Comparison of ENCODE assay signal across 8 cellular contexts in the genomic region with DNA sequence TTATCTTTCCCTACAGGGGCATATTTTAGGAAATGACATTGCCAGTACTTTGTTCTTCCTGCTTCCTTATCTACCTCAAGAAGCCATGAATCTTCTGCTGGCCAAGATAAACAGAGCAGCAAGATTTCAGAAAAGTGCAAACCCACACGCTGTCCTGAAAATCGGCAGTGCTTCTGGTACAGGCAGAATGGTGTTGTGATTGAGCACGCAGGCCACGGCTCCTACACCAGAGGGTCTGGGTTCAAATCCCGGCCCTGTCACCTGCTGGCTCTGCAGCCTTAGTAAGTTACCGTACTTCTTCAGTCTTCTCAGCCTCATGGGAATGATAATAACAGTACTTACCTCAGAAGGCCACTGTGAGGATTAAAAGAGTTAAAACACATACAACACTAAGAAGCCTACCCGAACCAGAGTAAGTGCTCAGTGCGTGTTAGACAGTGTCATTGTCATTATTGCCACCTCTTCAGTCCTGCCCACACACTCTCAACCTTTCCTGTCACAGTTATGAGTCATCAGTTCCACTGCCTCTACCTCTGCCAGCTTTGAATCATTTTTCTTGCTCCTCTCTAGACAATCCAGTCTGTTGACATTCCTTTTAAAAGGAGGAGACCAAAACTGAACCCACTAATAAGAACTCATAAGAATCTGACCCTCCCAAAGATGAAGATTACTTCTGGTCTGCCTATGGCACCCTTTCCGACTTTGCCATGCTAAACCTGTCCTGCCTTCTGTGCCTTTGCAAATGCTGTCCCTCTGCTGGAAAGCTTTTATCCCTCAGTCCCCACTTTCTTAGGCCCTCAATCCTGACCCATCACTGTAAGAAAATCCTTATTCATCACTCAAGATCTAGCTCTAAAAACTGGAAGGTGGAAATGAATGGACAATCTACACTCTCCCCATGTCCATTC. TPM values are rescaled to one million over a fixed set of nuclear protein-coding genes. Genes with fewer than 3 reads are reported as not detected.
DNase-seq lines count a peak whose midpoint lies in the region; ATAC-seq lines count a peak whose summit lies in the region.

No MANE protein-coding gene starts in this region.

- peak overlapping the region; percentile 85 for H3K27ac ChIP-seq in epithelial cell of prostate
- peak overlapping the region; percentile 32 for H3K27ac ChIP-seq in skeletal muscle tissue (ENCODE audit: low read depth, low read length)
- no peak overlapping the region for H3K27ac ChIP-seq in substantia nigra (ENCODE audit: low read depth, low read length, poor library complexity, severe bottlenecking)

- peaks cover 0 to 8% (median 2%) of the 10 kb centered on the region in 3 donors for H3K4me1 ChIP-seq in skeletal muscle tissue (ENCODE audit: control insufficient read depth in 3 of 3, insufficient read depth in 3 of 3, low read length in 3 of 3)

- H3K9ac ChIP-seq in skeletal muscle tissue (ENCODE audit: low read depth in 1 of 3, low read length in 3 of 3): no peak overlapping the region

- DNase-seq in CD1c-positive myeloid dendritic cell (ENCODE audit: extremely low spot score) (peak; percentile 90), HT1080 (ENCODE audit: low read depth) (peak; percentile 66), epithelial cell of prostate (ENCODE audit: low read depth, low spot score) (peak; percentile 83), substantia nigra (lab: John Stamatoyannopoulos, UW) (no peak), SK-N-DZ (ENCODE audit: low spot score) (no peak)
- DNase-seq in activated CD4-positive, alpha-beta T cell treated with anti-CD3 and anti-CD28 coated beads for 48 hours: peak; percentile 72

- H3K36me3 ChIP-seq in skeletal muscle tissue (ENCODE audit: control insufficient read depth in 3 of 3, insufficient read depth in 3 of 3, low read length in 3 of 3): no peaks in the 10 kb centered on the region

- no peaks in the 10 kb centered on the region for H3K9me3 ChIP-seq in skeletal muscle tissue (ENCODE audit: control insufficient read depth in 3 of 3, low read length in 3 of 3)

- ATAC-seq in GM19467 (IDR thresholded peaks at IDR 0.05; ENCODE audit: unreplicated experiment): peak; percentile 64

- no peak overlapping the region for H3K4me3 ChIP-seq in skeletal muscle tissue (ENCODE audit: low read length in 3 of 3)

- peaks cover 0 to 6% (median 5%) of the 10 kb centered on the region in 3 donors for H3K27me3 ChIP-seq in skeletal muscle tissue (ENCODE audit: control insufficient read depth in 3 of 3, insufficient read depth in 3 of 3, low read length in 3 of 3)

RNA-seq across cellular contexts. Expression of a gene that starts 10.7 kb away (rescaled TPM):
- 1.7 and 2.2 TPM in 2 replicates for total RNA-seq in HT1080 (2014; rRNA removed; shearing (Covaris generic))
- 3.2 and 3.4 TPM in 2 replicates for polyA plus RNA-seq in HT1080 (2015; cell fraction: cytosol; rRNA removed)
- 3.4 and 3.9 TPM in 2 replicates for polyA plus RNA-seq in HT1080 (2015; cell fraction: nucleus; rRNA removed)
- 1.0 TPM for total RNA-seq in skeletal muscle tissue
- polyA plus RNA-seq in SK-N-DZ (2014; cell fraction: cytosol; rRNA removed): not detected in 2 replicates
- polyA plus RNA-seq in SK-N-DZ (2014; cell fraction: nucleus; rRNA removed): not detected in 2 replicates

RNA-seq across cellular contexts. Expression of a gene that starts 16.6 kb away (rescaled TPM):
- total RNA-seq in HT1080 (2014; rRNA removed; shearing (Covaris generic)): not detected in 2 replicates
- not detected in 2 replicates for polyA plus RNA-seq in HT1080 (2015; cell fraction: cytosol; rRNA removed)
- polyA plus RNA-seq in HT1080 (2015; cell fraction: nucleus; rRNA removed): not detected in 2 replicates
- 6.8 TPM for total RNA-seq in skeletal muscle tissue
- not detected in 2 replicates for polyA plus RNA-seq in SK-N-DZ (2014; cell fraction: cytosol; rRNA removed)
- not detected in 2 replicates for polyA plus RNA-seq in SK-N-DZ (2014; cell fraction: nucleus; rRNA removed)

RNA-seq across cellular contexts. Expression of a gene that starts 22.7 kb away (rescaled TPM):
- total RNA-seq in HT1080 (2014; rRNA removed; shearing (Covaris generic)): 2.6 and 5.6 TPM in 2 replicates
- 10.0 and 12.2 TPM in 2 replicates for polyA plus RNA-seq in HT1080 (2015; cell fraction: cytosol; rRNA removed)
- 24.8 and 27.8 TPM in 2 replicates for polyA plus RNA-seq in HT1080 (2015; cell fraction: nucleus; rRNA removed)
- total RNA-seq in skeletal muscle tissue: 1.0 TPM
- not detected in 2 replicates for polyA plus RNA-seq in SK-N-DZ (2014; cell fraction: cytosol; rRNA removed)
- polyA plus RNA-seq in SK-N-DZ (2014; cell fraction: nucleus; rRNA removed): not detected in 2 replicates

Comparison
In these comparisons a context has a peak if more than half of its experiments do, and no peak if none do; other contexts are left out.
1. DNase-seq: peak in CD1c-positive myeloid dendritic cell (single experiment), HT1080 (single experiment), activated CD4-positive, alpha-beta T cell treated with anti-CD3 and anti-CD28 coated beads for 48 hours (single experiment) and epithelial cell of prostate (single experiment); none in substantia nigra (0 of 49) and SK-N-DZ (single experiment).